Comparison of ENCODE assay signal across 19 cellular contexts in the genomic region with DNA sequence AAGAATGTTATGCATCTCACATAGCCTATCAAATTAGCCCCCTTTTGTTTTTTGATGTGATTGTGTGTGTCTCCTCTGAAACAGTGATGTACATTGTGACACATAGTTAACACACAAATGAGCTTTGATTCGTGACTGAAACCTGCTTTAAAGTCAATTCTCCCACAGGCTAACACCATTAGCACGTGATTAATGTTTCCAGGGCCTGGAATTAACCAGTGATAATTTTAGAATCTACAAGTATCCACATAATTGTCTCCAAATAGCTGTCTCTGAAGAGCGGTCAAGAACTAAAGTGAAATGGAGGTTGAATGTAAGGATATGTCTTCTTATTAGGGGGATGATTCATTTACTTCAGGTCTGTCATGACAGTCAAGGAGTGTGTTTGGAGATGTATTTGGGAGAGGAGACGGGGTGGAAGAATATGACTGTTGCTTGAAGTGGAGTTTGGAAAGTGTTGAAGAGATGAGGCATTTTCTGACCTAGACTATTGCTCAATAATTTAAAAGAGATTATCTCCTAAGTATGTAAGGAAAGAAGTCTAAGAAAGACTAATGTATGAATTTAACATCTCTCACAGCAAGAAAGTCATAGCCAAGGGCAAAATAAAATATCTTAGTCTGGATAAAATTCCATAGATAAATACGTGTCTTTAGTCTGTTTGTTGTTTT. TPM values are rescaled to one million over a fixed set of nuclear protein-coding genes. Genes with fewer than 3 reads are reported as not detected.
DNase-seq lines count a peak whose midpoint lies in the region; ATAC-seq, FAIRE-seq and TF ChIP-seq lines count a peak whose summit lies in the region.
"Had no signal": no experiment of that assay in that cellular context is flagged by ENCODE, and none has a peak within 500 bp of the region (broad histone marks: within the 10 kb centered on the region; RNA-seq: fewer than 3 reads in every experiment).

No MANE protein-coding gene starts in this region.

- H3K9me3 ChIP-seq in HUES64 (ENCODE audit: insufficient read depth, low read depth, low read length) = no peaks in the 10 kb centered on the region
- H3K9me3 ChIP-seq: A549, HAP-1 had no signal

- H3K4me1 Mint-ChIP-seq in GM23338 (peaks cover 14% of the 10 kb centered on the region), WTC11 (peaks cover 26% of the 10 kb centered on the region)

- no peaks in the 10 kb centered on the region; the same call in 1 of the 2 replicates for H3K9me2 ChIP-seq in GM23338 (ENCODE audit: insufficient read depth)

- no peaks in the 10 kb centered on the region for H3K79me2 ChIP-seq in GM23338 (replicated peaks; ENCODE audit: insufficient read depth)

- H3K27me3 ChIP-seq in GM23338 (ENCODE audit: insufficient read depth) = no peaks in the 10 kb centered on the region
- no peaks in the 10 kb centered on the region for H3K27me3 ChIP-seq in HUES64 (ENCODE audit: insufficient read depth, low read length)

- H3K4me1 ChIP-seq in GM23338 (ENCODE audit: insufficient read depth) (peaks cover 10% of the 10 kb centered on the region; the same call in 1 of the 2 replicates), HUES64 (ENCODE audit: insufficient read depth, low read length) (peaks cover 19% of the 10 kb centered on the region)
- H3K4me1 ChIP-seq: A549, HAP-1 had no signal

- CTCF ChIA-PET in WTC11 (lab: Charles Lee) = no interaction called here

- H3K27me3 Mint-ChIP-seq in GM23338 (ENCODE audit: insufficient read depth, low read depth, poor library complexity) = peaks cover 2% of the 10 kb centered on the region
- H3K27me3 Mint-ChIP-seq in WTC11 (ENCODE audit: low read depth) = no peaks in the 10 kb centered on the region
- H3K27me3 Mint-ChIP-seq: B cell had no signal

- no peak overlapping the region for H2AFZ ChIP-seq in GM23338

- 79% methylated on average over 5 of the region's 5 CpGs for WGBS in HUES64

- POLR2A ChIA-PET in WTC11 (lab: Charles Lee) = interaction anchor here (0.6 kb wide), 1 partner anchor 33 kb away, joined by 4 read pairs; no protein-coding TSS in a partner anchor

- H3K9me3 Mint-ChIP-seq in GM23338 = peaks cover 11% of the 10 kb centered on the region; the same call in 2 of the 3 replicates
- peaks cover 11% of the 10 kb centered on the region for H3K9me3 Mint-ChIP-seq in WTC11

- FAIRE-seq in RCC 7860 (lab: Jason Lieb, UNC) = no peak
- FAIRE-seq: A549 had no signal

- H3K9ac ChIP-seq in HUES64 (ENCODE audit: low read depth, low read length) = no peak overlapping the region

- peak overlapping the region; percentile 2; the same call in 1 of the 2 replicates for H3K4me2 ChIP-seq in GM23338
- H3K4me2 ChIP-seq: A549 had no signal

- H3K4me3 Mint-ChIP-seq in GM23338 = no peak overlapping the region
- no peak overlapping the region for H3K4me3 Mint-ChIP-seq in WTC11
- H3K4me3 Mint-ChIP-seq: B cell had no signal

- no peak overlapping the region for H3K4me3 ChIP-seq in GM23338
- no peak overlapping the region for H3K4me3 ChIP-seq in HUES64 (ENCODE audit: low read length)
- H3K4me3 ChIP-seq: A549, HAP-1 had no signal

- no peak for DNase-seq in GM23338 (ENCODE audit: low spot score)
- no peak for DNase-seq in WTC11 (ENCODE audit: low spot score)
- peak; percentile 65 for DNase-seq in foreskin melanocyte
- no peak for DNase-seq in C1 segment of cervical spinal cord (lab: John Stamatoyannopoulos, UW)
- DNase-seq in RCC 7860 (ENCODE audit: low spot score) = no peak
- DNase-seq: EL, GF-D8, Kasumi-1, NCI-H1694, NCI-H2081 treated with DMSO at 0.1 percent for 48 hours, NCI-H2171 treated with DMSO at 0.1 percent for 48 hours, NCI-H69 had no signal

- no peaks in the 10 kb centered on the region; the same call in 1 of the 2 replicates for H3F3A ChIP-seq in GM23338 (replicated peaks; ENCODE audit: low read depth)

- H3K36me3 Mint-ChIP-seq in GM23338 (ENCODE audit: low read depth) (peaks cover 10% of the 10 kb centered on the region; the same call in 2 of the 3 replicates), WTC11 (peaks cover 9% of the 10 kb centered on the region)

- no peaks in the 10 kb centered on the region for H3K36me3 ChIP-seq in GM23338 (ENCODE audit: insufficient read depth)
- no peaks in the 10 kb centered on the region for H3K36me3 ChIP-seq in HUES64 (ENCODE audit: insufficient read depth, low read length)
- H3K36me3 ChIP-seq: HAP-1 had no signal

- peak overlapping the region; percentile 0; the same call in 1 of the 2 replicates for H3K27ac ChIP-seq in GM23338 (ENCODE audit: low read depth)
- H3K27ac ChIP-seq in HUES64 (ENCODE audit: low read depth, low read length) = peak overlapping the region; percentile 67; the same call in 1 of the 2 replicates
- H3K27ac ChIP-seq: A549, HL-60 had no signal

- no peak for ATAC-seq in GM23338
- no peak for ATAC-seq in WTC11
- ATAC-seq in GM18520 (IDR thresholded peaks at IDR 0.05; ENCODE audit: unreplicated experiment) = no peak
- ATAC-seq in GM21423 (IDR thresholded peaks at IDR 0.05; ENCODE audit: unreplicated experiment) = no peak
- ATAC-seq: A549 had no signal

- no peaks in the 10 kb centered on the region for H4K20me1 ChIP-seq in GM23338 (replicated peaks; ENCODE audit: insufficient read depth)

- H3K27ac Mint-ChIP-seq in GM23338 (peak overlapping the region; percentile 21; the same call in 1 of the 2 replicates), WTC11 (peak overlapping the region; percentile 33)
- H3K27ac Mint-ChIP-seq: B cell had no signal

- TF ChIP-seq CTCF in GM23338 (conservative IDR thresholded peaks at IDR 0.05; ENCODE audit: low read depth in 2 of 2) = no peak
- TF ChIP-seq CTCF in WTC11 (IDR thresholded peaks at IDR 0.05) = no peak

TF ChIP-seq in WTC11, 78 proteins besides CTCF, POLR2A, EP300 and RAD21:
- TF ChIP-seq, protein P1, sequence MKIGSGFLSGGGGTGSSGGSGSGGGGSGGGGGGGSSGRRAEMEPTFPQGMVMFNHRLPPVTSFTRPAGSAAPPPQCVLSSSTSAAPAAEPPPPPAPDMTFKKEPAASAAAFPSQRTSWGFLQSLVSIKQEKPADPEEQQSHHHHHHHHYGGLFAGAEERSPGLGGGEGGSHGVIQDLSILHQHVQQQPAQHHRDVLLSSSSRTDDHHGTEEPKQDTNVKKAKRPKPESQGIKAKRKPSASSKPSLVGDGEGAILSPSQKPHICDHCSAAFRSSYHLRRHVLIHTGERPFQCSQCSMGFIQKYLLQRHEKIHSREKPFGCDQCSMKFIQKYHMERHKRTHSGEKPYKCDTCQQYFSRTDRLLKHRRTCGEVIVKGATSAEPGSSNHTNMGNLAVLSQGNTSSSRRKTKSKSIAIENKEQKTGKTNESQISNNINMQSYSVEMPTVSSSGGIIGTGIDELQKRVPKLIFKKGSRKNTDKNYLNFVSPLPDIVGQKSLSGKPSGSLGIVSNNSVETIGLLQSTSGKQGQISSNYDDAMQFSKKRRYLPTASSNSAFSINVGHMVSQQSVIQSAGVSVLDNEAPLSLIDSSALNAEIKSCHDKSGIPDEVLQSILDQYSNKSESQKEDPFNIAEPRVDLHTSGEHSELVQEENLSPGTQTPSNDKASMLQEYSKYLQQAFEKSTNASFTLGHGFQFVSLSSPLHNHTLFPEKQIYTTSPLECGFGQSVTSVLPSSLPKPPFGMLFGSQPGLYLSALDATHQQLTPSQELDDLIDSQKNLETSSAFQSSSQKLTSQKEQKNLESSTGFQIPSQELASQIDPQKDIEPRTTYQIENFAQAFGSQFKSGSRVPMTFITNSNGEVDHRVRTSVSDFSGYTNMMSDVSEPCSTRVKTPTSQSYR (CRISPR knock-in tag; IDR thresholded peaks at IDR 0.05) = no peak
- TF ChIP-seq FOXP1 (CRISPR knock-in tag; IDR thresholded peaks at IDR 0.05; ENCODE audit: borderline replicate concordance) = no peak
- TF ChIP-seq ZNF232 (CRISPR knock-in tag; IDR thresholded peaks at IDR 0.05) = no peak
- TF ChIP-seq NR3C1 (CRISPR knock-in tag; conservative IDR thresholded peaks at IDR 0.05; ENCODE audit: low read depth) = no peak
- TF ChIP-seq SOX15 (CRISPR knock-in tag; IDR thresholded peaks at IDR 0.05) = no peak
- no peak for TF ChIP-seq MYBL2 (CRISPR knock-in tag; IDR thresholded peaks at IDR 0.05)
- TF ChIP-seq ATF1 (CRISPR knock-in tag; IDR thresholded peaks at IDR 0.05) = no peak
- no peak for TF ChIP-seq SP1 (CRISPR knock-in tag; conservative IDR thresholded peaks at IDR 0.05)
- no peak for TF ChIP-seq IRF2 (CRISPR knock-in tag; IDR thresholded peaks at IDR 0.05; ENCODE audit: borderline replicate concordance, low read depth)
- TF ChIP-seq HMGA2 (CRISPR knock-in tag; IDR thresholded peaks at IDR 0.05) = no peak
TF ChIP-seq in WTC11: peak in this region for 0.

RNA-seq across cellular contexts. Expression of gene RASGEF1B, which starts 13.7 kb away (rescaled TPM):
- 2.8 and 5.3 TPM in 2 replicates for total RNA-seq in GM23338 (2014; rRNA removed; shearing (Covaris generic))
- 5.2 and 5.6 TPM in 2 replicates for polyA plus RNA-seq in GM23338 (2016; fragmentation: Nextera tagmentation; extraction: Ambion mirVana)
- polyA plus RNA-seq in HUES64 (2013, experiment 1 of 2) = 6.1 TPM
- 5.4 TPM for polyA plus RNA-seq in HUES64 (2013, experiment 2 of 2)
- total RNA-seq in WTC11 (2021) = 3.8 to 6.9 TPM (median 4.0 TPM) in 3 replicates
